In the genomic region with DNA sequence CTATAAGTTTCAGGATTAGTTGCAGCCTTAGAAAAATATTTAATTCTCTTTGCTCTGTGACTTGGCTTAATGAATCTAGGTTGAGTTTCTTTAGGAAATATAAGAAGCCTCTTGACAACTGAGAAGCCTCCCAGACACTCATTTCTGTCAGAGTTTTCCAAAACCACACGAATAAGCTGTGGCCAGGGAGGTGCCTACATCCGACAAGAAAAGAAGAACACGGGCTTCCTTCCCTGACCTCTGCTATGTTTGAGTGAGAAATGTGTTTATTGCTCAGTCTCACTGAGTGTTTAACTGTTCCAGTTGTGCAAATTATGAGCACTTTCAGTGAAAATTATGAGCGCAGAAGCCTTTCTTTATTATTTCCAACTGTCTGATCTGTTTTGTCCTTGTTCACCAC, we compare ENCODE assay signal across 12 cellular contexts.
DNase-seq lines count a peak whose midpoint lies in the region; ATAC-seq and FAIRE-seq lines count a peak whose summit lies in the region.
"Had no signal": no experiment of that assay in that cellular context is flagged by ENCODE, and none has a peak within 500 bp of the region (broad histone marks: within the 10 kb centered on the region; RNA-seq: fewer than 3 reads in every experiment).

No MANE protein-coding gene starts in this region.

- no peaks in the 10 kb centered on the region for H3K9me3 ChIP-seq in small intestine (ENCODE audit: control insufficient read depth, low read depth)
- H3K9me3 ChIP-seq: adrenal gland, esophagus squamous epithelium, Peyer's patch, sigmoid colon had no signal

- peaks cover 72% of the 10 kb centered on the region for H3K27me3 Mint-ChIP-seq in dendritic cell treated with granulocyte-macrophage colony-stimulating factor and Interleukin-4, amounts not matched to agents 40 ng/mL and 50 ng/mL, for 4 days

- no peak overlapping the region for H3K27ac ChIP-seq in small intestine (ENCODE audit: low read depth in 1 of 2, low read length in 1 of 2)
- H3K27ac ChIP-seq: adrenal gland had no signal

- H3K9me3 Mint-ChIP-seq in dendritic cell treated with granulocyte-macrophage colony-stimulating factor and Interleukin-4, amounts not matched to agents 40 ng/mL and 50 ng/mL, for 4 days, result no peaks in the 10 kb centered on the region

- H3K27ac Mint-ChIP-seq in dendritic cell treated with granulocyte-macrophage colony-stimulating factor and Interleukin-4, amounts not matched to agents 40 ng/mL and 50 ng/mL, for 4 days, result peak overlapping the region; percentile 67

- no peak for FAIRE-seq in small intestine (lab: Jason Lieb, UNC)

- H3K36me3 ChIP-seq in small intestine (ENCODE audit: control insufficient read depth in 2 of 2, insufficient read depth in 2 of 2, low read length in 2 of 2), result no peaks in the 10 kb centered on the region
- H3K36me3 ChIP-seq: adrenal gland, esophagus squamous epithelium, Peyer's patch, sigmoid colon had no signal

- no peaks in the 10 kb centered on the region for H3K36me3 Mint-ChIP-seq in dendritic cell treated with granulocyte-macrophage colony-stimulating factor and Interleukin-4, amounts not matched to agents 40 ng/mL and 50 ng/mL, for 4 days (ENCODE audit: low read depth)

- H3K4me1 ChIP-seq in small intestine (ENCODE audit: control insufficient read depth in 2 of 2, insufficient read depth in 1 of 2, low read depth in 1 of 2, low read length in 1 of 2), result no peaks in the 10 kb centered on the region

- no peak overlapping the region for H3K4me3 Mint-ChIP-seq in dendritic cell treated with granulocyte-macrophage colony-stimulating factor and Interleukin-4, amounts not matched to agents 40 ng/mL and 50 ng/mL, for 4 days

- peak in 2 of 3 experiments; percentile 9 to 36 for DNase-seq in NCI-H1417 (lab: John Stamatoyannopoulos, UW)
- DNase-seq in NCI-H1417 treated with DMSO at 0.1 percent for 48 hours (lab: John Stamatoyannopoulos, UW), result no peak
- peak; percentile 20 for DNase-seq in NAMALWA (ENCODE audit: low spot score)
- DNase-seq in pons (ENCODE audit: low spot score), result peak; percentile 34
- no peak for DNase-seq in small intestine
- DNase-seq in germinal center (ENCODE audit: low spot score), result no peak
- DNase-seq: adrenal gland, esophagus squamous epithelium, sigmoid colon had no signal

- intact Hi-C loops in dendritic cell treated with granulocyte-macrophage colony-stimulating factor and Interleukin-4, amounts not matched to agents 40 ng/mL and 50 ng/mL, for 4 days (cut with micrococcal nuclease), result loop anchor here (5.0 to 10.0 kb wide), 4 partner anchors 56 to 558 kb away; no protein-coding TSS in a partner anchor

- WGBS in small intestine, 3 donors, result 23 to 40% (median 33%) methylated on average over 4 of the region's 4 CpGs

- H3K4me1 Mint-ChIP-seq in dendritic cell treated with granulocyte-macrophage colony-stimulating factor and Interleukin-4, amounts not matched to agents 40 ng/mL and 50 ng/mL, for 4 days (ENCODE audit: low read depth), result peaks cover 20% of the 10 kb centered on the region

- ATAC-seq in GM19324 (IDR thresholded peaks at IDR 0.05; ENCODE audit: low FRiP score, unreplicated experiment), result no peak

- peaks cover 0 to 5% of the 10 kb centered on the region in 2 donors for H3K27me3 ChIP-seq in small intestine (ENCODE audit: control insufficient read depth in 2 of 2, insufficient read depth in 2 of 2, low read length in 2 of 2)
- H3K27me3 ChIP-seq: Peyer's patch, sigmoid colon had no signal

- no peak overlapping the region for H3K4me3 ChIP-seq in small intestine (ENCODE audit: low read depth in 1 of 2, low read length in 2 of 2)

Comparison
In these comparisons a context has a peak if more than half of its experiments do, and no peak if none do; other contexts are left out.
1. DNase-seq: peak in NCI-H1417 (2 of 3), NAMALWA (single experiment) and pons (single experiment); none in NCI-H1417 treated with DMSO at 0.1 percent for 48 hours (single experiment), small intestine (single experiment) and germinal center (single experiment).